In the genomic region with DNA sequence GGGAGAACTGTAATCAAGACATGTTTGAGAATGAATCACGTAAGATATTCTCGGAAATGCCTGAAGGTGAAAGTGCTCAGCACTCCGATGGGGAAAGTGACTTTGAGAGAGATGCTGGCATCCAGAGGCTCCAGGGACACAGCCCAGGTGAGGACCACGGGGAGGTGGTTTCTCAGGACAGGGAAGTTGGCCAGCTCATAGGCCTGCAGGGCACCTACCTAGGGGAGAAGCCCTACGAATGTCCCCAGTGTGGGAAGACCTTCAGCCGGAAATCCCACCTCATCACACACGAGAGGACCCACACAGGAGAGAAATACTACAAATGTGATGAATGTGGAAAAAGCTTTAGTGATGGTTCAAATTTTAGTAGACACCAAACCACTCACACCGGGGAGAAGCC, we compare ENCODE assay signal across 38 cellular contexts.
"Had no signal": no experiment of that assay in that cellular context is flagged by ENCODE, and none has a peak within 500 bp of the region (broad histone marks: within the 10 kb centered on the region; RNA-seq: fewer than 3 reads in every experiment).

No MANE protein-coding gene starts in this region.

- FAIRE-seq: bronchial epithelial cell, RCC 7860 had no signal

- ATAC-seq: activated CD8-positive, alpha-beta memory T cell treated with anti-CD3 and anti-CD28 coated beads, Interleukin-2, amount 10 ng/mL, durations not matched to agents 7 days and 5 days; activated naive CD4-positive, alpha-beta T cell treated with anti-CD3 and anti-CD28 coated beads, Interleukin-2, amount 50 U/mL, for 72 hours; activated T-helper 17 cell treated with anti-CD3 and anti-CD28 coated beads, Interleukin-2, amount 50 U/mL, for 72 hours; PC-3; Right ventricle myocardium inferior; SK-N-SH treated with all-trans-retinoic acid at 6 μM for 48 hours; T-cell had no signal

- DNase-seq: activated B cell treated with CpG ODN at 0.5 μM for 24 hours; activated CD4-positive, alpha-beta memory T cell treated with anti-CD3 and anti-CD28 coated beads, Interleukin-2, amount 10 ng/mL, durations not matched to agents 7 days and 5 days; activated CD4-positive, alpha-beta T cell treated with anti-CD3 and anti-CD28 coated beads for 4 hours; activated CD4-positive, alpha-beta T cell treated with anti-CD3 and anti-CD28 coated beads, Interleukin-2, amount 50 U/mL, for 1 hour; activated CD4-positive, CD25-positive, alpha-beta regulatory T cell treated with anti-CD3 and anti-CD28 coated beads, Interleukin-2, amount 50 U/mL, for 72 hours; activated CD8-positive, alpha-beta memory T cell treated with anti-CD3 and anti-CD28 coated beads for 24 hours; activated CD8-positive, alpha-beta memory T cell treated with anti-CD3 and anti-CD28 coated beads, Interleukin-2, amount 10 ng/mL, durations not matched to agents 7 days and 5 days; activated CD8-positive, alpha-beta memory T cell treated with anti-CD3 and anti-CD28 coated beads, Interleukin-2, amount 50 U/mL, for 48 hours; activated gamma-delta T cell treated with Interleukin-2 at 50 U/mL for 16 hours; activated naive CD4-positive, alpha-beta T cell treated with anti-CD3 and anti-CD28 coated beads for 36 hours; activated T-cell treated with anti-CD3 and anti-CD28 coated beads, Interleukin-2, amount 50 U/mL, for 48 hours; anterior cingulate cortex; central memory CD4-positive, alpha-beta T cell; KG1; MM.1S; MV-4-11; NCI-H1092; NCI-H1436 treated with DMSO at 0.1 percent for 48 hours; NCI-H1694 treated with DMSO at 0.1 percent for 48 hours; NCI-H2029; NCI-H345; NCI-H526; NCI-H748 treated with DMSO at 0.1 percent for 48 hours; NK-92 treated with Interleukin-12 subunit alpha and Interleukin-12 subunit beta, amount 100 ng/mL, for 24 hours; PC-3; SIG-M5; T-cell; T-helper 2 cell; T-helper 9 cell had no signal

- H3K27ac ChIP-seq: RWPE1, VCaP had no signal

- H3K27me3 Mint-ChIP-seq: activated B cell treated with CpG ODN at 0.5 μM for 24 hours; activated CD4-positive, alpha-beta memory T cell treated with anti-CD3 and anti-CD28 coated beads, Interleukin-2, amount 10 ng/mL, durations not matched to agents 7 days and 5 days; activated CD8-positive, alpha-beta memory T cell treated with anti-CD3 and anti-CD28 coated beads, Interleukin-2, amount 10 ng/mL, durations not matched to agents 7 days and 5 days; activated T-helper 17 cell treated with anti-CD3 and anti-CD28 coated beads, Interleukin-2, amount 50 U/mL, for 72 hours; T-cell had no signal

- H3K4me1 Mint-ChIP-seq: activated CD4-positive, alpha-beta memory T cell treated with anti-CD3 and anti-CD28 coated beads, Interleukin-2, amount 10 ng/mL, durations not matched to agents 7 days and 5 days; activated CD8-positive, alpha-beta memory T cell treated with anti-CD3 and anti-CD28 coated beads, Interleukin-2, amount 10 ng/mL, durations not matched to agents 7 days and 5 days; brain had no signal

- H3K27ac Mint-ChIP-seq: activated B cell treated with CpG ODN at 0.5 μM for 24 hours; activated CD4-positive, alpha-beta memory T cell treated with anti-CD3 and anti-CD28 coated beads, Interleukin-2, amount 10 ng/mL, durations not matched to agents 7 days and 5 days; activated CD8-positive, alpha-beta memory T cell treated with anti-CD3 and anti-CD28 coated beads, Interleukin-2, amount 10 ng/mL, durations not matched to agents 7 days and 5 days; activated naive CD4-positive, alpha-beta T cell treated with anti-CD3 and anti-CD28 coated beads for 36 hours; activated naive CD4-positive, alpha-beta T cell treated with anti-CD3 and anti-CD28 coated beads, Interleukin-2, amount 50 U/mL, for 72 hours; activated T-helper 17 cell treated with anti-CD3 and anti-CD28 coated beads, Interleukin-2, amount 50 U/mL, for 72 hours; brain; T-cell had no signal

- H3K4me3 Mint-ChIP-seq: activated B cell treated with CpG ODN at 0.5 μM for 24 hours; activated CD4-positive, alpha-beta memory T cell treated with anti-CD3 and anti-CD28 coated beads, Interleukin-2, amount 10 ng/mL, durations not matched to agents 7 days and 5 days; activated CD8-positive, alpha-beta memory T cell treated with anti-CD3 and anti-CD28 coated beads, Interleukin-2, amount 10 ng/mL, durations not matched to agents 7 days and 5 days; activated naive CD4-positive, alpha-beta T cell treated with anti-CD3 and anti-CD28 coated beads for 36 hours; activated T-helper 17 cell treated with anti-CD3 and anti-CD28 coated beads, Interleukin-2, amount 50 U/mL, for 72 hours; brain; T-cell had no signal
